1 cellular context compared by ENCODE assay signal in genomic region chr6:89302936-89303335, GRCh38.
TF ChIP-seq lines count a peak whose summit lies in the region.

No MANE protein-coding gene starts in this region.

TF ChIP-seq in H1, 55 proteins besides CTCF, POLR2A, EP300 and RAD21:
- TF ChIP-seq SUZ12 (IDR thresholded peaks at IDR 0.05; ENCODE audit: low read length) (no peak), MAFK (IDR thresholded peaks at IDR 0.05; ENCODE audit: low read depth, low read length) (no peak), RBBP5 (IDR thresholded peaks at IDR 0.05; ENCODE audit: borderline replicate concordance, low read depth, low read length) (no peak), TAF1 (IDR thresholded peaks at IDR 0.05; ENCODE audit: low read depth, low read length) (no peak), SRF (IDR thresholded peaks at IDR 0.05; ENCODE audit: low read depth, low read length) (no peak), JUN (IDR thresholded peaks at IDR 0.05; ENCODE audit: low read depth, low read length) (no peak), BCL11A (IDR thresholded peaks at IDR 0.05; ENCODE audit: low read depth in 2 of 2, low read length in 2 of 2) (no peak), MAX (IDR thresholded peaks at IDR 0.05) (no peak), CBX8 (IDR thresholded peaks at IDR 0.05; ENCODE audit: borderline replicate concordance, low read depth, low read length) (no peak), RFX5 (IDR thresholded peaks at IDR 0.05; ENCODE audit: borderline replicate concordance, low read depth, low read length) (no peak), KDM4A (IDR thresholded peaks at IDR 0.05; ENCODE audit: low read depth, low read length, severe bottlenecking) (no peak), CREB1 (IDR thresholded peaks at IDR 0.05) (no peak), GTF2F1 (IDR thresholded peaks at IDR 0.05; ENCODE audit: borderline replicate concordance, low read depth, low read length) (no peak), CHD2 (IDR thresholded peaks at IDR 0.05; ENCODE audit: low read length) (no peak), BRCA1 (IDR thresholded peaks at IDR 0.05; ENCODE audit: low read depth, low read length) (no peak)
- TF ChIP-seq, protein P1, sequence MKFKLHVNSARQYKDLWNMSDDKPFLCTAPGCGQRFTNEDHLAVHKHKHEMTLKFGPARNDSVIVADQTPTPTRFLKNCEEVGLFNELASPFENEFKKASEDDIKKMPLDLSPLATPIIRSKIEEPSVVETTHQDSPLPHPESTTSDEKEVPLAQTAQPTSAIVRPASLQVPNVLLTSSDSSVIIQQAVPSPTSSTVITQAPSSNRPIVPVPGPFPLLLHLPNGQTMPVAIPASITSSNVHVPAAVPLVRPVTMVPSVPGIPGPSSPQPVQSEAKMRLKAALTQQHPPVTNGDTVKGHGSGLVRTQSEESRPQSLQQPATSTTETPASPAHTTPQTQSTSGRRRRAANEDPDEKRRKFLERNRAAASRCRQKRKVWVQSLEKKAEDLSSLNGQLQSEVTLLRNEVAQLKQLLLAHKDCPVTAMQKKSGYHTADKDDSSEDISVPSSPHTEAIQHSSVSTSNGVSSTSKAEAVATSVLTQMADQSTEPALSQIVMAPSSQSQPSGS (IDR thresholded peaks at IDR 0.05; ENCODE audit: low read length) = no peak
- TF ChIP-seq, protein P2, sequence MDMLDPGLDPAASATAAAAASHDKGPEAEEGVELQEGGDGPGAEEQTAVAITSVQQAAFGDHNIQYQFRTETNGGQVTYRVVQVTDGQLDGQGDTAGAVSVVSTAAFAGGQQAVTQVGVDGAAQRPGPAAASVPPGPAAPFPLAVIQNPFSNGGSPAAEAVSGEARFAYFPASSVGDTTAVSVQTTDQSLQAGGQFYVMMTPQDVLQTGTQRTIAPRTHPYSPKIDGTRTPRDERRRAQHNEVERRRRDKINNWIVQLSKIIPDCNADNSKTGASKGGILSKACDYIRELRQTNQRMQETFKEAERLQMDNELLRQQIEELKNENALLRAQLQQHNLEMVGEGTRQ (IDR thresholded peaks at IDR 0.05; ENCODE audit: low read length) = no peak
